Comparison of ENCODE assay signal across 2 cellular contexts in genomic region chr11:5367461-5368074, GRCh38.
A peak's percentile ranks its signal among the peaks of the same experiment; 100 is the strongest.
TF ChIP-seq lines count a peak whose summit lies in the region.

No MANE protein-coding gene starts in this region.

TF ChIP-seq in A549, 52 proteins besides CTCF, POLR2A, EP300 and RAD21:
- no peak for TF ChIP-seq CHD4 (IDR thresholded peaks at IDR 0.05; ENCODE audit: borderline replicate concordance)
- TF ChIP-seq TFCP2L1 (CRISPR knock-in tag; IDR thresholded peaks at IDR 0.05) = no peak
- TF ChIP-seq NPAS2 (CRISPR knock-in tag; IDR thresholded peaks at IDR 0.05; ENCODE audit: borderline replicate concordance) = no peak
- TF ChIP-seq TP53 (CRISPR knock-in tag; IDR thresholded peaks at IDR 0.05) = no peak
- TF ChIP-seq MAFK (IDR thresholded peaks at IDR 0.05; ENCODE audit: partially characterized antibody) = peak; percentile 18
TF ChIP-seq in A549: peak in this region for 1.

TF ChIP-seq in SK-N-SH, 30 proteins besides CTCF, POLR2A, EP300 and RAD21:
- peak; percentile 68; the same call in 1 of the 2 replicates for TF ChIP-seq YY1 (IDR thresholded peaks at IDR 0.05; ENCODE audit: low read depth)
- no peak for TF ChIP-seq CHD2 (IDR thresholded peaks at IDR 0.05; ENCODE audit: low read length, partially characterized antibody)
- TF ChIP-seq RCOR1 (IDR thresholded peaks at IDR 0.05; ENCODE audit: low read length) = no peak
- TF ChIP-seq, protein P1, sequence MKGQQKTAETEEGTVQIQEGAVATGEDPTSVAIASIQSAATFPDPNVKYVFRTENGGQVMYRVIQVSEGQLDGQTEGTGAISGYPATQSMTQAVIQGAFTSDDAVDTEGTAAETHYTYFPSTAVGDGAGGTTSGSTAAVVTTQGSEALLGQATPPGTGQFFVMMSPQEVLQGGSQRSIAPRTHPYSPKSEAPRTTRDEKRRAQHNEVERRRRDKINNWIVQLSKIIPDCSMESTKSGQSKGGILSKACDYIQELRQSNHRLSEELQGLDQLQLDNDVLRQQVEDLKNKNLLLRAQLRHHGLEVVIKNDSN (IDR thresholded peaks at IDR 0.05; ENCODE audit: borderline replicate concordance, low read depth) = no peak
- TF ChIP-seq NFIC (IDR thresholded peaks at IDR 0.05; ENCODE audit: borderline replicate concordance) = peak; percentile 87
- no peak for TF ChIP-seq IRF3 (IDR thresholded peaks at IDR 0.05; ENCODE audit: low read depth, low read length)
- TF ChIP-seq FOXJ3 (CRISPR knock-in tag; IDR thresholded peaks at IDR 0.05) = no peak
- TF ChIP-seq MEF2A (IDR thresholded peaks at IDR 0.05; ENCODE audit: borderline replicate concordance, low read depth) = peak; percentile 87
- TF ChIP-seq, protein P2, sequence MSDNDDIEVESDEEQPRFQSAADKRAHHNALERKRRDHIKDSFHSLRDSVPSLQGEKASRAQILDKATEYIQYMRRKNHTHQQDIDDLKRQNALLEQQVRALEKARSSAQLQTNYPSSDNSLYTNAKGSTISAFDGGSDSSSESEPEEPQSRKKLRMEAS (IDR thresholded peaks at IDR 0.05; ENCODE audit: low read depth) = 0 out of 2 replicates have a peak, but pooled peaks have one; percentile 45
- peak; percentile 57 for TF ChIP-seq JUND (IDR thresholded peaks at IDR 0.05)
- no peak for TF ChIP-seq TAF1 (IDR thresholded peaks at IDR 0.05; ENCODE audit: borderline replicate concordance, low read depth, low read length)
- TF ChIP-seq RXRA (IDR thresholded peaks at IDR 0.05; ENCODE audit: borderline replicate concordance, low read depth) = peak; percentile 78
- no peak for TF ChIP-seq MXI1 (IDR thresholded peaks at IDR 0.05; ENCODE audit: low read depth, low read length)
- TF ChIP-seq FOXM1 (IDR thresholded peaks at IDR 0.05; ENCODE audit: low read depth) = no peak
- TF ChIP-seq TCF12 (IDR thresholded peaks at IDR 0.05) = peak; percentile 73
- no peak for TF ChIP-seq ELF1 (IDR thresholded peaks at IDR 0.05)
- no peak for TF ChIP-seq NRF1 (IDR thresholded peaks at IDR 0.05; ENCODE audit: low read depth, low read length)
- no peak for TF ChIP-seq RFX5 (IDR thresholded peaks at IDR 0.05; ENCODE audit: low read length)
- no peak for TF ChIP-seq GABPA (IDR thresholded peaks at IDR 0.05; ENCODE audit: low read depth)
- no peak for TF ChIP-seq ZBTB33 (IDR thresholded peaks at IDR 0.05; ENCODE audit: borderline replicate concordance, low read depth)
- no peak for TF ChIP-seq EZH2phosphoT487 (IDR thresholded peaks at IDR 0.05; ENCODE audit: borderline replicate concordance, low read depth)
- TF ChIP-seq USF2 (IDR thresholded peaks at IDR 0.05; ENCODE audit: borderline replicate concordance, low read depth, low read length) = no peak
- no peak for TF ChIP-seq GATA2 (CRISPR knock-in tag; IDR thresholded peaks at IDR 0.05)
- TF ChIP-seq POLR2AphosphoS5 (IDR thresholded peaks at IDR 0.05; ENCODE audit: low read depth, low read length) = no peak
- TF ChIP-seq PBX3 (IDR thresholded peaks at IDR 0.05) = peak; percentile 49; the same call in 1 of the 2 replicates
- peak; percentile 51; the same call in 1 of the 2 replicates for TF ChIP-seq FOSL2 (IDR thresholded peaks at IDR 0.05; ENCODE audit: borderline replicate concordance, low read depth)
- no peak for TF ChIP-seq SMC3 (IDR thresholded peaks at IDR 0.05; ENCODE audit: low read depth, low read length)
- TF ChIP-seq TEAD4 (IDR thresholded peaks at IDR 0.05; ENCODE audit: borderline replicate concordance, insufficient read depth) = peak; percentile 50; the same call in 1 of the 2 replicates
- TF ChIP-seq REST (IDR thresholded peaks at IDR 0.05; ENCODE audit: low read depth, low read length) = no peak
- no peak for TF ChIP-seq SIN3A (IDR thresholded peaks at IDR 0.05; ENCODE audit: borderline replicate concordance, low read depth, low read length)
